Comparison of ENCODE assay signal across 29 cellular contexts in the genomic region with DNA sequence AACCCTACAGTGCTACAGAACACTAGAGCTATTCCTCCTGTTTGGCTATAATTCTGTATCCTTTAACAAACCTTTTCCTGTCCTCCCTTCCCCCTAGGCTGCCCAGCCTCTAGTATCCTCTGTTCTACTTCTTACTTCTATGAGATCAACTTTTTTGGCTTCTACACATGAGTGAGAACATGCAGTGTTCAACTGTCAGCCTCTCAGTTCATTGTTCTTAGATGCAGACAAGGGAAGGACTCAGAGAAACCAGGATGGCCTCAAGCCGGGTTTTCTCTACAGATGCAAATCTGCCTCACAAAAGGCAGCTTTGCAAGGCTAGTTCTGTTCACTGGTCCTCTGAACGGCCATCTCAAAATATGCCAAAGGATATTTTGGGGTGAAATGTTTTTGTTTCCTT. TPM values are rescaled to one million over a fixed set of nuclear protein-coding genes. Genes with fewer than 3 reads are reported as not detected.
A peak's percentile ranks its signal among the peaks of the same experiment; 100 is the strongest.
DNase-seq lines count a peak whose midpoint lies in the region; ATAC-seq and TF ChIP-seq lines count a peak whose summit lies in the region.
"Had no signal": no experiment of that assay in that cellular context is flagged by ENCODE, and none has a peak within 500 bp of the region (broad histone marks: within the 10 kb centered on the region; RNA-seq: fewer than 3 reads in every experiment).

No MANE protein-coding gene starts in this region.

- H3K9me3 Mint-ChIP-seq in activated naive CD8-positive, alpha-beta T cell treated with anti-CD3 and anti-CD28 coated beads, Interleukin-2, amount 50 U/mL, for 24 hours, result no peaks in the 10 kb centered on the region
- no peaks in the 10 kb centered on the region for H3K9me3 Mint-ChIP-seq in activated naive CD4-positive, alpha-beta T cell treated with anti-CD3 and anti-CD28 coated beads, Interleukin-2, amount 50 U/mL, for 72 hours
- H3K9me3 Mint-ChIP-seq in CD8-positive, alpha-beta T cell, result no peaks in the 10 kb centered on the region
- H3K9me3 Mint-ChIP-seq: activated naive CD4-positive, alpha-beta T cell treated with anti-CD3 and anti-CD28 coated beads, Interleukin-2, amount 50 U/mL, for 24 hours; activated T-helper 1 cell treated with anti-CD3 and anti-CD28 coated beads, Interleukin-12 subunit alpha, Interleukin-12 subunit beta, Interleukin-2, Interleukin-4 antibody, amounts not matched to agents 30 ng/mL and 10 ng/mL and 1 ng/mL, durations not matched to agents 14 hours and 24 hours and 36 hours; effector memory CD8-positive, alpha-beta T cell; immature natural killer cell; stimulated activated naive CD8-positive, alpha-beta T cell treated with anti-CD3 and anti-CD28 coated beads, Interleukin-15, Interleukin-2, amounts not matched to agents 100 ng/mL and 50 ng/mL, for 24 hours had no signal

- no peaks in the 10 kb centered on the region for H3K9me3 ChIP-seq in HUES64 (ENCODE audit: insufficient read depth, low read depth, low read length)
- no peaks in the 10 kb centered on the region for H3K9me3 ChIP-seq in PC-3 (ENCODE audit: low read length)
- no peaks in the 10 kb centered on the region for H3K9me3 ChIP-seq in CD8-positive, alpha-beta T cell (ENCODE audit: low read length)
- H3K9me3 ChIP-seq: A549, esophagus squamous epithelium, upper lobe of right lung had no signal

- no peak overlapping the region for H3K4me2 ChIP-seq in PC-3 (ENCODE audit: low read length)
- H3K4me2 ChIP-seq: A549 had no signal

- H3K9me2 ChIP-seq in PC-3 (replicated peaks; ENCODE audit: low read length), result no peaks in the 10 kb centered on the region

- no peak overlapping the region for H3K27ac Mint-ChIP-seq in activated naive CD8-positive, alpha-beta T cell treated with anti-CD3 and anti-CD28 coated beads, Interleukin-2, amount 50 U/mL, for 24 hours
- H3K27ac Mint-ChIP-seq in activated naive CD4-positive, alpha-beta T cell treated with anti-CD3 and anti-CD28 coated beads, Interleukin-2, amount 50 U/mL, for 72 hours, result no peak overlapping the region
- H3K27ac Mint-ChIP-seq in CD8-positive, alpha-beta T cell, result no peak overlapping the region
- H3K27ac Mint-ChIP-seq: activated CD4-positive, alpha-beta T cell treated with anti-CD3 and anti-CD28 coated beads for 36 hours; activated naive CD4-positive, alpha-beta T cell treated with anti-CD3 and anti-CD28 coated beads, Interleukin-2, amount 50 U/mL, for 24 hours; activated T-helper 1 cell treated with anti-CD3 and anti-CD28 coated beads, Interleukin-12 subunit alpha, Interleukin-12 subunit beta, Interleukin-2, Interleukin-4 antibody, amounts not matched to agents 30 ng/mL and 10 ng/mL and 1 ng/mL, durations not matched to agents 14 hours and 24 hours and 36 hours; effector memory CD8-positive, alpha-beta T cell; immature natural killer cell; stimulated activated naive CD8-positive, alpha-beta T cell treated with anti-CD3 and anti-CD28 coated beads, Interleukin-15, Interleukin-2, amounts not matched to agents 100 ng/mL and 50 ng/mL, for 24 hours had no signal

- DNase-seq in Ammon's horn (ENCODE audit: low spot score), result peak; percentile 83
- DNase-seq in medulla oblongata (ENCODE audit: extremely low spot score), result peak; percentile 81
- no peak for DNase-seq in PC-3
- no peak for DNase-seq in activated naive CD8-positive, alpha-beta T cell treated with anti-CD3 and anti-CD28 coated beads, Interleukin-2, amount 50 U/mL, for 24 hours
- no peak for DNase-seq in activated naive CD4-positive, alpha-beta T cell treated with anti-CD3 and anti-CD28 coated beads, Interleukin-2, amount 50 U/mL, for 72 hours (ENCODE audit: low spot score in 2 of 2)
- no peak for DNase-seq in CD8-positive, alpha-beta T cell
- DNase-seq: activated CD4-positive, alpha-beta T cell treated with anti-CD3 and anti-CD28 coated beads for 36 hours; effector memory CD8-positive, alpha-beta T cell; EL; esophagus squamous epithelium; immature natural killer cell; left ventricle myocardium superior; NCI-H187; small intestine; upper lobe of right lung had no signal

- H3K4me1 ChIP-seq in HUES64 (ENCODE audit: insufficient read depth, low read length) (peaks cover 35% of the 10 kb centered on the region), PC-3 (ENCODE audit: insufficient read depth, low read length) (no peaks in the 10 kb centered on the region)
- no peaks in the 10 kb centered on the region for H3K4me1 ChIP-seq in CD8-positive, alpha-beta T cell (ENCODE audit: insufficient read depth, low read length)
- H3K4me1 ChIP-seq: A549, esophagus squamous epithelium, upper lobe of right lung had no signal

- no peak overlapping the region for H2AFZ ChIP-seq in PC-3 (ENCODE audit: low read length)

- no peaks in the 10 kb centered on the region for H4K20me1 ChIP-seq in PC-3 (ENCODE audit: low read length)

- peak overlapping the region; percentile 15; the same call in 1 of the 2 replicates for H3K27ac ChIP-seq in HUES64 (ENCODE audit: low read depth, low read length)
- peak overlapping the region; percentile 62 for H3K27ac ChIP-seq in cingulate gyrus (ENCODE audit: low read depth, low read length)
- no peak overlapping the region for H3K27ac ChIP-seq in PC-3 (ENCODE audit: low read length)
- H3K27ac ChIP-seq in CD8-positive, alpha-beta T cell (ENCODE audit: low read depth, low read length), result no peak overlapping the region
- H3K27ac ChIP-seq: A549, esophagus squamous epithelium, upper lobe of right lung had no signal

- no peaks in the 10 kb centered on the region for H3K79me2 ChIP-seq in PC-3 (ENCODE audit: low read length)

- H3F3A ChIP-seq in PC-3 (ENCODE audit: low read length, unreplicated experiment), result no peaks in the 10 kb centered on the region

- H3K9ac ChIP-seq in HUES64 (ENCODE audit: low read depth, low read length) (no peak overlapping the region), PC-3 (ENCODE audit: low read length) (no peak overlapping the region)

- TF ChIP-seq CTCF in PC-3 (conservative IDR thresholded peaks at IDR 0.05; ENCODE audit: low read depth, low read length), result no peak
- no peak for TF ChIP-seq CTCF in CD8-positive, alpha-beta T cell (IDR thresholded peaks at IDR 0.05)

- POLR2A ChIA-PET in PC-3 (lab: Charles Lee; ENCODE audit: unreplicated experiment), result no interaction called here
- POLR2A ChIA-PET in CD8-positive, alpha-beta T cell (lab: Charles Lee), result no interaction called here

- intact Hi-C loops in PC-3 (cut with micrococcal nuclease), result no loop called here
- intact Hi-C loops in CD8-positive, alpha-beta T cell (cut with DNase I, micrococcal nuclease), result no loop called here

- no peak overlapping the region for H3K4me3 Mint-ChIP-seq in activated naive CD8-positive, alpha-beta T cell treated with anti-CD3 and anti-CD28 coated beads, Interleukin-2, amount 50 U/mL, for 24 hours
- H3K4me3 Mint-ChIP-seq in CD8-positive, alpha-beta T cell, result no peak overlapping the region
- H3K4me3 Mint-ChIP-seq: activated CD4-positive, alpha-beta T cell treated with anti-CD3 and anti-CD28 coated beads for 36 hours; activated naive CD4-positive, alpha-beta T cell treated with anti-CD3 and anti-CD28 coated beads, Interleukin-2, amount 50 U/mL, for 24 hours; activated T-helper 1 cell treated with anti-CD3 and anti-CD28 coated beads, Interleukin-12 subunit alpha, Interleukin-12 subunit beta, Interleukin-2, Interleukin-4 antibody, amounts not matched to agents 30 ng/mL and 10 ng/mL and 1 ng/mL, durations not matched to agents 14 hours and 24 hours and 36 hours; effector memory CD8-positive, alpha-beta T cell; immature natural killer cell; stimulated activated naive CD8-positive, alpha-beta T cell treated with anti-CD3 and anti-CD28 coated beads, Interleukin-15, Interleukin-2, amounts not matched to agents 100 ng/mL and 50 ng/mL, for 24 hours had no signal

- H3K36me3 ChIP-seq in HUES64 (ENCODE audit: insufficient read depth, low read length) (no peaks in the 10 kb centered on the region), PC-3 (ENCODE audit: low read depth, low read length) (no peaks in the 10 kb centered on the region)
- H3K36me3 ChIP-seq in CD8-positive, alpha-beta T cell (ENCODE audit: insufficient read depth, low read length), result no peaks in the 10 kb centered on the region
- H3K36me3 ChIP-seq: esophagus squamous epithelium, upper lobe of right lung had no signal

- H3K27me3 Mint-ChIP-seq in activated naive CD8-positive, alpha-beta T cell treated with anti-CD3 and anti-CD28 coated beads, Interleukin-2, amount 50 U/mL, for 24 hours, result peaks cover 13% of the 10 kb centered on the region
- peaks cover 23% of the 10 kb centered on the region for H3K27me3 Mint-ChIP-seq in CD8-positive, alpha-beta T cell (ENCODE audit: low read depth)

- CTCF ChIA-PET in PC-3 (lab: Charles Lee), result no interaction called here
- CTCF ChIA-PET in CD8-positive, alpha-beta T cell (lab: Charles Lee), result no interaction called here

- no peaks in the 10 kb centered on the region for H3K4me1 Mint-ChIP-seq in activated naive CD8-positive, alpha-beta T cell treated with anti-CD3 and anti-CD28 coated beads, Interleukin-2, amount 50 U/mL, for 24 hours
- no peaks in the 10 kb centered on the region for H3K4me1 Mint-ChIP-seq in CD8-positive, alpha-beta T cell (ENCODE audit: low read depth)
- H3K4me1 Mint-ChIP-seq: activated CD4-positive, alpha-beta T cell treated with anti-CD3 and anti-CD28 coated beads for 36 hours; activated naive CD4-positive, alpha-beta T cell treated with anti-CD3 and anti-CD28 coated beads, Interleukin-2, amount 50 U/mL, for 24 hours; immature natural killer cell had no signal

- H3K4me3 ChIP-seq in HUES64 (ENCODE audit: low read length) (no peak overlapping the region), PC-3 (ENCODE audit: low read length) (no peak overlapping the region)
- no peak overlapping the region for H3K4me3 ChIP-seq in CD8-positive, alpha-beta T cell (ENCODE audit: low read depth, low read length)
- H3K4me3 ChIP-seq: A549, esophagus squamous epithelium, K562, upper lobe of right lung had no signal

- no TSS peak for BruUV-seq in PC-3 (replicated peaks; lab: Mats Ljungman, UMichigan)

- no peaks in the 10 kb centered on the region for H3K36me3 Mint-ChIP-seq in activated naive CD8-positive, alpha-beta T cell treated with anti-CD3 and anti-CD28 coated beads, Interleukin-2, amount 50 U/mL, for 24 hours (ENCODE audit: low read depth)
- no peaks in the 10 kb centered on the region for H3K36me3 Mint-ChIP-seq in activated naive CD4-positive, alpha-beta T cell treated with anti-CD3 and anti-CD28 coated beads, Interleukin-2, amount 50 U/mL, for 72 hours
- H3K36me3 Mint-ChIP-seq in CD8-positive, alpha-beta T cell, result no peaks in the 10 kb centered on the region
- H3K36me3 Mint-ChIP-seq: activated naive CD4-positive, alpha-beta T cell treated with anti-CD3 and anti-CD28 coated beads, Interleukin-2, amount 50 U/mL, for 24 hours; immature natural killer cell had no signal

- H3K27me3 ChIP-seq in HUES64 (ENCODE audit: insufficient read depth, low read length) (peaks cover 3% of the 10 kb centered on the region; the same call in 1 of the 2 replicates), PC-3 (ENCODE audit: low read length) (peaks cover 71% of the 10 kb centered on the region)
- no peaks in the 10 kb centered on the region for H3K27me3 ChIP-seq in CD8-positive, alpha-beta T cell (ENCODE audit: insufficient read depth, low read length)

- 16% methylated on average over 2 of the region's 2 CpGs for WGBS in HUES64

- no peak for ATAC-seq in PC-3
- no peak for ATAC-seq in activated naive CD8-positive, alpha-beta T cell treated with anti-CD3 and anti-CD28 coated beads, Interleukin-2, amount 50 U/mL, for 24 hours
- ATAC-seq in activated naive CD4-positive, alpha-beta T cell treated with anti-CD3 and anti-CD28 coated beads, Interleukin-2, amount 50 U/mL, for 72 hours, result no peak
- ATAC-seq in CD8-positive, alpha-beta T cell, result no peak
- ATAC-seq: A549; activated CD4-positive, alpha-beta T cell treated with anti-CD3 and anti-CD28 coated beads for 36 hours; effector memory CD8-positive, alpha-beta T cell; K562; left ventricle myocardium superior; Right ventricle myocardium inferior; upper lobe of right lung had no signal

RNA-seq across cellular contexts. Expression of gene AMER2, which starts 18.4 kb away (rescaled TPM):
- polyA plus RNA-seq in HUES64 (2013, experiment 1 of 2), result 0.45 TPM
- polyA plus RNA-seq in HUES64 (2013, experiment 2 of 2), result 1.1 TPM
- total RNA-seq in PC-3 (2014; rRNA removed), result not detected in 2 replicates
- not detected for total RNA-seq in activated naive CD4-positive, alpha-beta T cell treated with anti-CD3 and anti-CD28 coated beads, Interleukin-2, amount 50 U/mL, for 72 hours
- not detected for total RNA-seq in CD8-positive, alpha-beta T cell
- total RNA-seq: activated CD4-positive, alpha-beta T cell treated with anti-CD3 and anti-CD28 coated beads for 36 hours; activated T-helper 1 cell treated with anti-CD3 and anti-CD28 coated beads, Interleukin-12 subunit alpha, Interleukin-12 subunit beta, Interleukin-2, Interleukin-4 antibody, amounts not matched to agents 30 ng/mL and 10 ng/mL and 1 ng/mL, durations not matched to agents 14 hours and 24 hours and 36 hours; chondrocyte; esophagus squamous epithelium; glomerular endothelial cell; K562; left ventricle myocardium superior; mucosa of gallbladder; NCI-H460; pulmonary artery endothelial cell; Right ventricle myocardium inferior; upper lobe of right lung had no signal
- polyA plus RNA-seq: A549, BJ, immature natural killer cell, K562 had no signal

RNA-seq across cellular contexts. Expression of gene PABPC3, which starts 57.8 kb away (rescaled TPM):
- 0.50 TPM for polyA plus RNA-seq in HUES64 (2013, experiment 1 of 2)
- 0.44 TPM for polyA plus RNA-seq in HUES64 (2013, experiment 2 of 2)
- 0.17 and 0.26 TPM in 2 replicates for total RNA-seq in PC-3 (2014; rRNA removed)
- under 1 TPM; 0.20 to 0.29 TPM for total RNA-seq in activated naive CD4-positive, alpha-beta T cell treated with anti-CD3 and anti-CD28 coated beads, Interleukin-2, amount 50 U/mL, for 72 hours
- total RNA-seq in CD8-positive, alpha-beta T cell, result 1 to 10 TPM; 1.4 to 1.5 TPM
- polyA plus RNA-seq: BJ had no signal

Comparison
In these comparisons a context has a peak if more than half of its experiments do, and no peak if none do; other contexts are left out.
1. DNase-seq: peak in Ammon's horn (single experiment) and medulla oblongata (single experiment); none in PC-3 (single experiment), activated naive CD8-positive, alpha-beta T cell treated with anti-CD3 and anti-CD28 coated beads, Interleukin-2, amount 50 U/mL, for 24 hours (single experiment), activated naive CD4-positive, alpha-beta T cell treated with anti-CD3 and anti-CD28 coated beads, Interleukin-2, amount 50 U/mL, for 72 hours (0 of 2) and CD8-positive, alpha-beta T cell (0 of 7).
2. H3K27ac ChIP-seq: peak in HUES64 (single experiment) and cingulate gyrus (single experiment); none in PC-3 (single experiment) and CD8-positive, alpha-beta T cell (single experiment).